ENCODE assay signal across 22 cellular contexts in the genomic region with DNA sequence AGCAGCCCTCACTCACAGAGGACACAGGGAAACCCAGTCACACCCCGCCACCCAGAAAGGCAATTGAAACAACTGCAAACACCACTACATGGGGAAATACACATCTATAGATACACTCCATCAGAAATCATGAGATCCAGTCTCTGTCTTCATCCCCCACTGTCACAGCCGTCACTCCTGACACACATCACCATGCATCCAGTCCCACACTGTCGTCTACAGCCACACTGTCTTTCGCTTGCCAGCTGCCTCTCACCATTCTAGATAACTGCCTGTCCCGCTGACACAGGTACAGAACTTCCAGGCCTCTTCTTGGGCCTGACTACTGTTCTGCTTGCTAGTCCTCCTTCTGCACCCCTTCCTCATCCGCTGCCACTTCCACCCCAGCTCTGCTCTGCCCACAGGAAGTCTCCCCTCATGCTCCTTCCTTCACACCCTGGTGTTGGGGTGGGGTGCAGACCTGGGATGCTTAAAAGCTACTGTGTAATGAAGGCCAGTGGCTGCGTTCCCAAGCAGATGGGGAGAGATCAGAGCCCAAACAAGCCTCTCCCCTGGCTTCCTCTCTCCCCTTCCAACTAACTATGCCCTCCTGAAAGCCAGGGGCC. TPM values are rescaled to one million over a fixed set of nuclear protein-coding genes. Genes with fewer than 3 reads are reported as not detected.
DNase-seq lines count a peak whose midpoint lies in the region; ATAC-seq, FAIRE-seq and TF ChIP-seq lines count a peak whose summit lies in the region.
"Had no signal": no experiment of that assay in that cellular context is flagged by ENCODE, and none has a peak within 500 bp of the region (broad histone marks: within the 10 kb centered on the region; RNA-seq: fewer than 3 reads in every experiment).

No MANE protein-coding gene starts in this region.

- intact Hi-C loops in HepG2 (cut with micrococcal nuclease; ENCODE audit: unreplicated experiment) = no loop called here

- H3K9me3 ChIP-seq in KOPT-K1 (ENCODE audit: insufficient read depth, low read length, poor library complexity, severe bottlenecking) = no peaks in the 10 kb centered on the region
- no peaks in the 10 kb centered on the region for H3K9me3 ChIP-seq in neural cell (ENCODE audit: low read length)
- no peaks in the 10 kb centered on the region for H3K9me3 ChIP-seq in small intestine (ENCODE audit: control insufficient read depth, low read depth)
- no peaks in the 10 kb centered on the region for H3K9me3 ChIP-seq in HepG2 (ENCODE audit: low read length)

- H3K9me3 Mint-ChIP-seq in T-helper 2 cell treated with Interferon-gamma antibody and Interleukin-4, amounts not matched to agents 5 μg/mL and 100 μg/mL, for 36 hours = no peaks in the 10 kb centered on the region
- H3K9me3 Mint-ChIP-seq: IgD-negative memory B cell had no signal

- no peak overlapping the region for H3K4me3 Mint-ChIP-seq in T-helper 2 cell treated with Interferon-gamma antibody and Interleukin-4, amounts not matched to agents 5 μg/mL and 100 μg/mL, for 36 hours
- H3K4me3 Mint-ChIP-seq: CD14-positive monocyte had no signal

- in situ Hi-C loops in HepG2 (cut with HindIII; ENCODE audit: extremely low pct_ligation_motif_present, low pct_unique_long_range_greater_than_20kb) = no loop called here

- no TSS peak for BruUV-seq in HepG2 (replicated peaks; lab: Mats Ljungman, UMichigan)

- no peaks in the 10 kb centered on the region for H3F3A ChIP-seq in neural cell (ENCODE audit: insufficient read depth, low read length, poor library complexity, severe bottlenecking)

- H3K4me1 ChIP-seq in small intestine (ENCODE audit: control insufficient read depth in 2 of 2, insufficient read depth in 1 of 2, low read depth in 1 of 2, low read length in 1 of 2) (no peaks in the 10 kb centered on the region), HepG2 (ENCODE audit: insufficient read depth, low read length) (no peaks in the 10 kb centered on the region)

- H3K9me2 ChIP-seq in neural cell (ENCODE audit: insufficient read depth, low read length) = no peaks in the 10 kb centered on the region

- no peak overlapping the region for H2AFZ ChIP-seq in neural cell (ENCODE audit: low read depth, low read length)
- no peak overlapping the region for H2AFZ ChIP-seq in HepG2 (ENCODE audit: low read length)

- CTCF ChIA-PET in HepG2 (lab: Yijun Ruan, JAX; ENCODE audit: low intra/inter-chr PET ratio, low total read pairs) = no interaction called here

- H3K27ac ChIP-seq in KOPT-K1 (ENCODE audit: low read depth, low read length, poor library complexity, severe bottlenecking) (peak overlapping the region; percentile 65), caudate nucleus (ENCODE audit: low read depth, low read length) (peak overlapping the region; percentile 71), neural cell (ENCODE audit: low read length) (peak overlapping the region; percentile 20), small intestine (ENCODE audit: low read depth in 1 of 2, low read length in 1 of 2) (no peak overlapping the region), HepG2 (ENCODE audit: extremely low read length, insufficient read depth, low read length) (no peak overlapping the region)

- H3K36me3 ChIP-seq in KOPT-K1 (ENCODE audit: insufficient read depth, low read length) (no peaks in the 10 kb centered on the region), neural cell (ENCODE audit: insufficient read depth, low read length) (no peaks in the 10 kb centered on the region), small intestine (ENCODE audit: control insufficient read depth in 2 of 2, insufficient read depth in 2 of 2, low read length in 2 of 2) (no peaks in the 10 kb centered on the region), HepG2 (replicated peaks in 1 of 2; ENCODE audit: control insufficient read depth in 1 of 2, insufficient read depth in 2 of 2, low read length in 2 of 2) (no peaks in the 10 kb centered on the region)

- H4K20me1 ChIP-seq in neural cell (ENCODE audit: insufficient read depth) (no peaks in the 10 kb centered on the region), HepG2 (ENCODE audit: insufficient read depth, low read length) (no peaks in the 10 kb centered on the region)

- H3K9ac ChIP-seq in neural cell (ENCODE audit: low read length) = no peak overlapping the region
- H3K9ac ChIP-seq in HepG2 (ENCODE audit: insufficient read depth, low read depth, low read length) = no peak overlapping the region

- H3K4me2 ChIP-seq in neural cell (ENCODE audit: low read length) (no peak overlapping the region), HepG2 (ENCODE audit: low read depth, low read length) (no peak overlapping the region)

- H3K36me3 Mint-ChIP-seq in T-helper 2 cell treated with Interferon-gamma antibody and Interleukin-4, amounts not matched to agents 5 μg/mL and 100 μg/mL, for 36 hours (ENCODE audit: low read depth) = no peaks in the 10 kb centered on the region
- H3K36me3 Mint-ChIP-seq: CD14-positive monocyte, IgD-negative memory B cell had no signal

- DNase-seq in T-helper 2 cell treated with Interferon-gamma antibody and Interleukin-4, amounts not matched to agents 5 μg/mL and 100 μg/mL, for 36 hours (ENCODE audit: low spot score) = no peak
- DNase-seq in T-helper 2 cell (no peak), caudate nucleus (lab: John Stamatoyannopoulos, UW) (peak in 14 of 61 donors; percentile 13 to 75 (median 32)), GM03348 (ENCODE audit: low spot score) (no peak), small intestine (no peak), HepG2 (ENCODE audit: low spot score) (no peak)
- DNase-seq: 8988T, DMS79, HCEC 1CT, NCI-H146, NCI-H2081 treated with DMSO at 0.1 percent for 48 hours, NCI-H226, NCI-H526 had no signal

- peaks cover 4% of the 10 kb centered on the region for H3K4me1 Mint-ChIP-seq in T-helper 2 cell treated with Interferon-gamma antibody and Interleukin-4, amounts not matched to agents 5 μg/mL and 100 μg/mL, for 36 hours (ENCODE audit: low read depth)

- WGBS in small intestine, 3 donors = 72 to 82% (median 77%) methylated on average over 7 of the region's 7 CpGs
- 11% methylated on average over 7 of the region's 7 CpGs for WGBS in HepG2 (ENCODE audit: low lambda C conversion rate)

- peaks cover 24% of the 10 kb centered on the region for H3K79me2 ChIP-seq in neural cell (replicated peaks; ENCODE audit: insufficient read depth, low read length)
- H3K79me2 ChIP-seq in HepG2 (ENCODE audit: insufficient read depth, low read length) = no peaks in the 10 kb centered on the region

- no peak for FAIRE-seq in small intestine (lab: Jason Lieb, UNC)
- no peak for FAIRE-seq in HepG2 (lab: Jason Lieb, UNC)
- FAIRE-seq: G401.6, GM12892, GM19239 had no signal

- no peaks in the 10 kb centered on the region for H3K27me3 Mint-ChIP-seq in T-helper 2 cell treated with Interferon-gamma antibody and Interleukin-4, amounts not matched to agents 5 μg/mL and 100 μg/mL, for 36 hours (ENCODE audit: low read depth)

- POLR2A ChIA-PET in HepG2 (lab: Yijun Ruan, JAX) = no interaction called here

- no peak for TF ChIP-seq EP300 in neural cell (conservative IDR thresholded peaks at IDR 0.05; ENCODE audit: poor library complexity, severe bottlenecking)
- no peak for TF ChIP-seq EP300 in HepG2 (IDR thresholded peaks at IDR 0.05; ENCODE audit: low read depth in 2 of 2, low read length in 2 of 2)
- no peak for TF ChIP-seq EP300 in HepG2 (CRISPR knock-in tag; IDR thresholded peaks at IDR 0.05; ENCODE audit: borderline replicate concordance)

- TF ChIP-seq CTCF in neural cell (IDR thresholded peaks at IDR 0.05; ENCODE audit: poor library complexity, severe bottlenecking) (no peak), HepG2 (CRISPR knock-in tag; IDR thresholded peaks at IDR 0.05) (no peak)

- ATAC-seq in HepG2 = no peak

- no peak overlapping the region for H3K4me3 ChIP-seq in neural cell (ENCODE audit: low read length)
- no peak overlapping the region for H3K4me3 ChIP-seq in small intestine (ENCODE audit: low read depth in 1 of 2, low read length in 2 of 2)
- no peak overlapping the region for H3K4me3 ChIP-seq in HepG2 (replicated peaks in 1 of 3; ENCODE audit: insufficient read depth in 1 of 3, low read depth in 2 of 3, low read length in 3 of 3)

- peak overlapping the region; percentile 6 for H3K27ac Mint-ChIP-seq in T-helper 2 cell treated with Interferon-gamma antibody and Interleukin-4, amounts not matched to agents 5 μg/mL and 100 μg/mL, for 36 hours

- TF ChIP-seq POLR2A in HepG2 (IDR thresholded peaks at IDR 0.05; ENCODE audit: insufficient read depth in 1 of 2, low read depth in 2 of 2, low read length in 2 of 2) = no peak

- TF ChIP-seq RAD21 in neural cell (conservative IDR thresholded peaks at IDR 0.05) (no peak), HepG2 (CRISPR knock-in tag; IDR thresholded peaks at IDR 0.05) (no peak)

- H3K27me3 ChIP-seq in neural cell (ENCODE audit: insufficient read depth, low read depth, low read length) (no peaks in the 10 kb centered on the region), small intestine (ENCODE audit: control insufficient read depth in 2 of 2, insufficient read depth in 2 of 2, low read length in 2 of 2) (no peaks in the 10 kb centered on the region), HepG2 (ENCODE audit: control insufficient read depth in 1 of 2, insufficient read depth in 2 of 2, low read length in 2 of 2) (peaks cover 11 to 45% of the 10 kb centered on the region in 2 experiments)

RNA-seq across cellular contexts. Expression of a gene that starts 42.6 kb away (rescaled TPM):
- not detected in 2 replicates for polyA plus RNA-seq in neural cell
- polyA minus RNA-seq in neural cell = not detected in 2 replicates
- not detected for polyA plus RNA-seq in small intestine
- total RNA-seq in HepG2 (2016; rRNA removed; fragmentation: Illumina TruSeq; extraction: Trizol) = not detected in 2 replicates
- not detected in 2 replicates for total RNA-seq in HepG2 (2016; cell fraction: cytosol; rRNA removed; fragmentation: Illumina TruSeq; extraction: Trizol; ENCODE audit: low read depth)
- total RNA-seq in HepG2 (2016; cell fraction: insoluble cytoplasmic fraction; rRNA removed; fragmentation: Illumina TruSeq; extraction: Trizol) = not detected in 2 replicates
- not detected in 2 replicates for total RNA-seq in HepG2 (2016; cell fraction: membrane; rRNA removed; fragmentation: Illumina TruSeq; extraction: Trizol)
- total RNA-seq in HepG2 (2016; cell fraction: nucleus; rRNA removed; fragmentation: Illumina TruSeq; extraction: Trizol) = not detected in 2 replicates
- polyA plus RNA-seq in HepG2 (2011; rRNA removed) = not detected in 2 replicates
- polyA plus RNA-seq in HepG2 (2011; cell fraction: cytosol; rRNA removed) = not detected in 2 replicates
- polyA plus RNA-seq in HepG2 (2011; cell fraction: nucleus; rRNA removed) = not detected in 2 replicates
- not detected in 2 replicates for polyA plus RNA-seq in HepG2 (2012)
- polyA plus RNA-seq in HepG2 (2016; cell fraction: cytosol; fragmentation: Illumina TruSeq; extraction: Trizol; ENCODE audit: low read depth) = not detected in 2 replicates
- not detected in 2 replicates for polyA plus RNA-seq in HepG2 (2016; cell fraction: insoluble cytoplasmic fraction; fragmentation: Illumina TruSeq; extraction: Trizol; ENCODE audit: low read depth)
- polyA plus RNA-seq in HepG2 (2016; cell fraction: membrane; fragmentation: Illumina TruSeq; extraction: Trizol; ENCODE audit: low read depth) = not detected in 2 replicates
- polyA plus RNA-seq in HepG2 (2016; cell fraction: nucleus; fragmentation: Illumina TruSeq; extraction: Trizol; ENCODE audit: insufficient read depth, low read depth) = not detected in 2 replicates
- not detected in 2 replicates for polyA minus RNA-seq in HepG2 (2011; rRNA and poly(A)+ RNA removed; ENCODE audit: low replicate concordance)
- polyA minus RNA-seq in HepG2 (2011; cell fraction: cytosol; rRNA and poly(A)+ RNA removed) = not detected in 2 replicates
- polyA minus RNA-seq in HepG2 (2011; cell fraction: nucleus; rRNA and poly(A)+ RNA removed) = not detected in 2 replicates
- total RNA-seq: HT-29, OCI-LY7 had no signal
- polyA plus RNA-seq: CD14-positive monocyte, IgD-negative memory B cell had no signal

Comparison
In these comparisons a context has a peak if more than half of its experiments do, and no peak if none do; other contexts are left out.
1. H3K27ac ChIP-seq: peak in KOPT-K1 (single experiment), caudate nucleus (single experiment) and neural cell (single experiment); none in small intestine (0 of 2) and HepG2 (single experiment).